Comparison of ENCODE assay signal across 8 cellular contexts in the genomic region with DNA sequence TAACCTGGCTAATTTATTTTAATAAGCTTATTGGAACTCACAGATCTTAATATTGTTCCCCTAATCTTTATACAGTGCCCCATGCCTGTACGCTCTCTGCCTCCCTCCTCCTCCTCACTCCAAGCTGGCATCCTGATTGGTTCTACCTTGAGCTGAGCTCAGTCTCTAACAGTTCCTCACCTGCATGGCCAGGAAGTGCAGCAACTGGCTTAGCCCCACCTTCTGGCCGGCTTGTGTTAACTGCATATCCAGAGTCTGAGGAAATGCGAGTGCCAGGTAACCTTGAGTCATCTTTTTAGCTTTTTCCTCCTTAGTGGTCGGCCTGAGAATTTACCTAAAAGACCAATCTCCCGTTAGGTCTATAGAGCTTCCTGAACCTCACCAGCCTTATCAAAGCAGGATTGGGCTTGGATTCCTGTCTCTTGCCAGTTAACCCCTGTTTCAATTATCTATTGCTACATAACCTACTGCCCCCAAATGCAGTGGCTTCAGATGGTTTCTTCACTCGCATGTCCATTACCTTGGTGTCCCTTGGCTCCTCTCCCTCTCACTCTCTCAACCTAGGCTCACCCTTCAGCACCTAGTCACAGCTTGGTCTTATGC.
DNase-seq lines count a peak whose midpoint lies in the region; ATAC-seq and TF ChIP-seq lines count a peak whose summit lies in the region.

No MANE protein-coding gene starts in this region.

- H3K4me3 ChIP-seq in GM12864 (ENCODE audit: low read depth, low read length) (no peak overlapping the region), OCI-LY7 (ENCODE audit: low read depth, low read length, poor library complexity, severe bottlenecking) (no peak overlapping the region), stomach (no peak overlapping the region)

- intact Hi-C loops in OCI-LY7 (cut with micrococcal nuclease; ENCODE audit: unreplicated experiment) = loop anchor here (5.0 kb wide), 1 partner anchor 200 kb away; no protein-coding TSS in a partner anchor
- intact Hi-C loops in stomach (cut with DNase I; ENCODE audit: low total_unique reads) = no loop called here

- no peaks in the 10 kb centered on the region for H4K20me1 ChIP-seq in OCI-LY7 (ENCODE audit: insufficient read depth, low read length)

- TF ChIP-seq CTCF in GM12864 (IDR thresholded peaks at IDR 0.05; ENCODE audit: low read depth, low read length, missing control alignments) (peak; percentile 61), OCI-LY7 (conservative IDR thresholded peaks at IDR 0.05; ENCODE audit: low read length) (peak; percentile 73), stomach (IDR thresholded peaks at IDR 0.05) (peak in 4 of 7 experiments; percentile 25 to 63 (median 54))

- TF ChIP-seq POLR2A in stomach (IDR thresholded peaks at IDR 0.05) = no peak

- peak; percentile 73 for ATAC-seq in HG02798 (IDR thresholded peaks at IDR 0.05; ENCODE audit: poor library complexity, unreplicated experiment)

- no peaks in the 10 kb centered on the region for H3K9me2 ChIP-seq in OCI-LY7 (ENCODE audit: insufficient read depth, low read length)

- H3K27ac ChIP-seq in OCI-LY7 (ENCODE audit: low read depth, low read length, poor library complexity, severe bottlenecking) = no peak overlapping the region
- no peak overlapping the region for H3K27ac ChIP-seq in stomach

- no peaks in the 10 kb centered on the region for H3K27me3 ChIP-seq in stomach

- H3K79me2 ChIP-seq in OCI-LY7 (ENCODE audit: insufficient read depth, low read depth, low read length) = no peaks in the 10 kb centered on the region

- H3K9me3 ChIP-seq in OCI-LY7 (ENCODE audit: low read length) (no peaks in the 10 kb centered on the region), stomach (peaks cover 0 to 4% (median 2%) of the 10 kb centered on the region in 4 donors)

- POLR2A ChIA-PET in OCI-LY7 (lab: Charles Lee) = interaction anchor here (0.6 kb wide), 1 partner anchor 31 kb away, joined by 3 read pairs; no protein-coding TSS in a partner anchor

- CTCF ChIA-PET in OCI-LY7 (lab: Charles Lee; ENCODE audit: unreplicated experiment) = interaction anchor here (0.8 kb wide), 1 partner anchor 176 kb away, joined by 3 read pairs; no protein-coding TSS in a partner anchor

- H3K4me2 ChIP-seq in OCI-LY7 (ENCODE audit: low read length) = no peak overlapping the region

- DNase-seq in GM12864 (ENCODE audit: low read depth) (no peak), OCI-LY7 (ENCODE audit: low spot score) (peak; percentile 49), kidney glomerular epithelial cell (lab: John Stamatoyannopoulos, UW) (peak; percentile 14), stomach (peak; percentile 75), GM19238 (ENCODE audit: insufficient read length, low spot score) (no peak), NCI-H2227 treated with DMSO at 0.1 percent for 48 hours (lab: John Stamatoyannopoulos, UW) (no peak)
- peak; percentile 82 for DNase-seq in activated effector memory CD4-positive, alpha-beta T cell treated with anti-CD3 and anti-CD28 coated beads, Interleukin-2, amount 50 U/mL, for 16 hours

- no peak overlapping the region for H2AFZ ChIP-seq in OCI-LY7 (ENCODE audit: low read length)

- 35 to 50% (median 43%) methylated on average over 6 of the region's 6 CpGs for WGBS in stomach, 5 donors

- TF ChIP-seq EP300 in stomach (IDR thresholded peaks at IDR 0.05) = no peak

- H3K36me3 ChIP-seq in OCI-LY7 (ENCODE audit: insufficient read depth, low read length) (no peaks in the 10 kb centered on the region), stomach (no peaks in the 10 kb centered on the region)

- H3K4me1 ChIP-seq in OCI-LY7 (ENCODE audit: insufficient read depth, low read length, poor library complexity, severe bottlenecking) (no peaks in the 10 kb centered on the region), stomach (peaks cover 0 to 8% (median 4%) of the 10 kb centered on the region in 4 donors)

- no TSS peak for BruUV-seq in OCI-LY7 (replicated peaks; lab: Mats Ljungman, UMichigan)

Comparison
In these comparisons a context has a peak if more than half of its experiments do, and no peak if none do; other contexts are left out.
1. DNase-seq: peak in OCI-LY7 (single experiment), activated effector memory CD4-positive, alpha-beta T cell treated with anti-CD3 and anti-CD28 coated beads, Interleukin-2, amount 50 U/mL, for 16 hours (single experiment), kidney glomerular epithelial cell (single experiment) and stomach (single experiment); none in GM12864 (single experiment), GM19238 (single experiment) and NCI-H2227 treated with DMSO at 0.1 percent for 48 hours (single experiment).
2. Peak in every context shown above with its lines, with median percentiles within 50 percentile points of each other: CTCF ChIP-seq.